8 cellular contexts compared by ENCODE assay signal in the genomic region with DNA sequence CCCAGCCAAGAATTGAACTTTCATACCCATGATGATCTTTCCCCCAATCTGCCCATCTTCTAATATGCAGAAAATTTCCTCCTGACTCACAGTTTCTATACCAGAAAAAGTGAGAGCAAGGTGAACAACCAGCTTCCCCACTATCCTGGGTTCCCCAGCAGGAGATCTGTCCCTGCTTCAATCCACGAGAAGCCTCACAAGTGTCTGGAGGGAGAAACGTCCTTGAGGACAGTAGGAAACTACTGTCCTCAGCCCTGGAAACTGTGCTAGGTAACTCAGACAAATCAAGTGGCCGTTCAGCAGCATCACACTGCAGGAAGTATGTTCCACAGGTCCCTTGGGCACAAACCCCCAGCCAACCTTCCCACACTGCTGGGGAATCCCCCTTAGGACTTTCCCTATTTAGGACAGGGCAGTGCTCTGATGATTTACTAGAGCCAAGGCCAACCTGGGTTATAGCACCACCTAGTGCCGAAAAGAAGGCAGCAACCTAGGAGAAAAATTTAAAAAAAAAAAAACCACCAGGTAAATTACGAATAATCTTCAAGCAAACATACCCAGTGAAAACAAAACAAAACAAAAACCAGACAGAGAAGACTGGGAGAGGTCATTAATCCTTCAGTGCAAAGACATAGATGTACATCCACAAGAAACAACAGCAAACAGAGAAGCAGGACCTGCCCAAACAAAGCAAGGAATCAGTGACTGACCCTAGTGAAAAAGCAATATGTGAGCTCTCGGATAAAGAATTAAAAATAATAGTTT. TPM values are rescaled to one million over a fixed set of nuclear protein-coding genes. Genes with fewer than 3 reads are reported as not detected.
A peak's percentile ranks its signal among the peaks of the same experiment; 100 is the strongest.
DNase-seq lines count a peak whose midpoint lies in the region; ATAC-seq, FAIRE-seq and TF ChIP-seq lines count a peak whose summit lies in the region.

No MANE protein-coding gene starts in this region.

- POLR2A ChIA-PET in endothelial cell of umbilical vein (lab: Charles Lee): no interaction called here

- no peaks in the 10 kb centered on the region for H3K9me3 Mint-ChIP-seq in activated T-cell treated with anti-CD3 and anti-CD28 coated beads, Interleukin-2, amount 50 U/mL, for 24 hours

- H3K4me2 ChIP-seq in endothelial cell of umbilical vein (ENCODE audit: insufficient read depth, low read length) (no peak overlapping the region), neuronal stem cell (ENCODE audit: insufficient read depth, low read length, poor library complexity, severe bottlenecking) (no peak overlapping the region)

- no peak overlapping the region for H4K91ac ChIP-seq in neuronal stem cell (ENCODE audit: low read depth, low read length, poor library complexity)

- H3K27ac ChIP-seq in SJCRH30 (no peak overlapping the region), endothelial cell of umbilical vein (ENCODE audit: insufficient read depth, low read depth, low read length) (no peak overlapping the region), neuronal stem cell (replicated peaks; ENCODE audit: low read length) (no peak overlapping the region), uterus (no peak overlapping the region)

- H2AK5ac ChIP-seq in neuronal stem cell (ENCODE audit: low read depth, low read length): no peak overlapping the region

- H2BK12ac ChIP-seq in neuronal stem cell (ENCODE audit: low read length): no peak overlapping the region

- H2AFZ ChIP-seq in endothelial cell of umbilical vein (ENCODE audit: low read depth, low read length) (no peak overlapping the region), neuronal stem cell (ENCODE audit: low read length) (no peak overlapping the region)

- H2BK15ac ChIP-seq in neuronal stem cell (ENCODE audit: low read length): no peak overlapping the region

- H3K4me1 ChIP-seq in SJCRH30 (no peaks in the 10 kb centered on the region), endothelial cell of umbilical vein (ENCODE audit: control insufficient read depth, extremely low read depth, insufficient read depth, low read length) (no peaks in the 10 kb centered on the region), neuronal stem cell (ENCODE audit: control insufficient read depth in 2 of 2, insufficient read depth in 1 of 2, low read depth in 1 of 2, low read length in 2 of 2) (no peaks in the 10 kb centered on the region), uterus (no peaks in the 10 kb centered on the region)

- no CpG with 5 or more reads among the region's 6 CpGs for WGBS in neuronal stem cell (ENCODE audit: extremely low coverage in 2 of 2, insufficient read length in 2 of 2, insufficient replicate concordance in 1 of 2), 2 donors

- peak; percentile 96 for ATAC-seq in GM19395 (IDR thresholded peaks at IDR 0.05; ENCODE audit: unreplicated experiment)
- ATAC-seq in HG03196 (IDR thresholded peaks at IDR 0.05; ENCODE audit: unreplicated experiment): peak; percentile 100

- H3K4me3 ChIP-seq in SJCRH30 (no peak overlapping the region), endothelial cell of umbilical vein (replicated peaks in 1 of 3; ENCODE audit: insufficient read depth in 1 of 3, low read depth in 1 of 3, low read length in 3 of 3) (no peak overlapping the region), neuronal stem cell (ENCODE audit: low read length in 2 of 2) (no peak overlapping the region), uterus (no peak overlapping the region)

- H3K4ac ChIP-seq in neuronal stem cell (ENCODE audit: low read length): no peak overlapping the region

- no peak overlapping the region for H3K23ac ChIP-seq in neuronal stem cell (ENCODE audit: low read depth, low read length, poor library complexity)

- H3K14ac ChIP-seq in neuronal stem cell (ENCODE audit: low read length): no peak overlapping the region

- peak; percentile 68 for FAIRE-seq in endothelial cell of umbilical vein (lab: Jason Lieb, UNC)

- TF ChIP-seq CTCF in endothelial cell of umbilical vein (IDR thresholded peaks at IDR 0.05; ENCODE audit: extremely low read depth in 1 of 2, insufficient read depth in 1 of 2, low read depth in 1 of 2, low read length in 2 of 2): peak; percentile 66 to 67
- no peak for TF ChIP-seq CTCF in uterus (IDR thresholded peaks at IDR 0.05)

- BruUV-seq in endothelial cell of umbilical vein (replicated peaks; lab: Mats Ljungman, UMichigan): no TSS peak

- H3K4me3 Mint-ChIP-seq in activated T-cell treated with anti-CD3 and anti-CD28 coated beads, Interleukin-2, amount 50 U/mL, for 24 hours: no peak overlapping the region

- CTCF ChIA-PET in endothelial cell of umbilical vein (lab: Charles Lee): interaction anchor here (1.1 to 1.5 kb wide), 4 partner anchors 58 to 420 kb away, joined by 3 to 21 read pairs (median 8); no protein-coding TSS in a partner anchor

- no peaks in the 10 kb centered on the region for H3K9me1 ChIP-seq in endothelial cell of umbilical vein (replicated peaks; ENCODE audit: control insufficient read depth, extremely low read depth, insufficient read depth, low read length)

- dilution Hi-C loops in endothelial cell of umbilical vein (cut with MboI; ENCODE audit: extremely low pct_ligation_motif_present, low sequenced_read_pairs): no loop called here

- intact Hi-C loops in endothelial cell of umbilical vein (cut with micrococcal nuclease) (loop anchor here (1.0 kb wide), 3 partner anchors 59 to 593 kb away; no protein-coding TSS in a partner anchor), uterus (cut with DNase I; ENCODE audit: low total_unique reads) (no loop called here)

- no peaks in the 10 kb centered on the region for H3K36me3 ChIP-seq in SJCRH30
- H3K36me3 ChIP-seq in endothelial cell of umbilical vein (ENCODE audit: control insufficient read depth in 2 of 2, extremely low read depth in 1 of 2, insufficient read depth in 2 of 2, low read length in 2 of 2): no peaks in the 10 kb centered on the region
- H3K36me3 ChIP-seq in neuronal stem cell (replicated peaks in 1 of 2; ENCODE audit: control insufficient read depth in 2 of 2, insufficient read depth in 2 of 2, low read length in 2 of 2): no peaks in the 10 kb centered on the region
- no peaks in the 10 kb centered on the region for H3K36me3 ChIP-seq in uterus

- H2BK120ac ChIP-seq in neuronal stem cell (ENCODE audit: low read depth, low read length): no peak overlapping the region

- H3K9ac ChIP-seq in endothelial cell of umbilical vein (replicated peaks; ENCODE audit: extremely low read depth, insufficient read depth, low read length): no peak overlapping the region
- no peak overlapping the region for H3K9ac ChIP-seq in neuronal stem cell (ENCODE audit: low read depth, low read length, poor library complexity)

- TF ChIP-seq POLR2A in endothelial cell of umbilical vein (IDR thresholded peaks at IDR 0.05; ENCODE audit: low read depth, low read length): no peak
- no peak for TF ChIP-seq POLR2A in uterus (IDR thresholded peaks at IDR 0.05)

- no peak overlapping the region for H3K18ac ChIP-seq in neuronal stem cell (ENCODE audit: low read length)

- DNase-seq in activated T-cell treated with anti-CD3 and anti-CD28 coated beads for 24 hours (ENCODE audit: low read depth) (peak; percentile 16), SJCRH30 (peak; percentile 13 to 57), endothelial cell of umbilical vein (ENCODE audit: low read depth, low spot score) (peak; percentile 46), neuronal stem cell (ENCODE audit: low spot score) (peak; percentile 38), uterus (no peak)
- DNase-seq in activated T-cell treated with anti-CD3 and anti-CD28 coated beads, Interleukin-2, amount 50 U/mL, for 24 hours: no peak

- H4K20me1 ChIP-seq in endothelial cell of umbilical vein (replicated peaks; ENCODE audit: control insufficient read depth, extremely low read depth, insufficient read depth, low read length): no peaks in the 10 kb centered on the region

- H3K27me3 Mint-ChIP-seq in activated T-cell treated with anti-CD3 and anti-CD28 coated beads, Interleukin-2, amount 50 U/mL, for 24 hours: peaks cover 34% of the 10 kb centered on the region

- H3K79me2 ChIP-seq in endothelial cell of umbilical vein (ENCODE audit: control insufficient read depth, insufficient read depth, low read length): no peaks in the 10 kb centered on the region

- no peaks in the 10 kb centered on the region for H3K36me3 Mint-ChIP-seq in activated T-cell treated with anti-CD3 and anti-CD28 coated beads, Interleukin-2, amount 50 U/mL, for 24 hours (ENCODE audit: low read depth)

- no peaks in the 10 kb centered on the region for H3K79me1 ChIP-seq in neuronal stem cell (ENCODE audit: low read depth, low read length)

- peaks cover 4% of the 10 kb centered on the region for H3K4me1 Mint-ChIP-seq in activated T-cell treated with anti-CD3 and anti-CD28 coated beads, Interleukin-2, amount 50 U/mL, for 24 hours (ENCODE audit: low read depth)

- H2BK5ac ChIP-seq in neuronal stem cell (ENCODE audit: low read length): no peak overlapping the region

- no peaks in the 10 kb centered on the region for H3K9me3 ChIP-seq in SJCRH30 (replicated peaks)
- no peaks in the 10 kb centered on the region for H3K9me3 ChIP-seq in endothelial cell of umbilical vein (replicated peaks; ENCODE audit: control insufficient read depth, insufficient read depth, low read length)
- no peaks in the 10 kb centered on the region for H3K9me3 ChIP-seq in neuronal stem cell (replicated peaks in 1 of 2; ENCODE audit: control insufficient read depth in 2 of 2, insufficient read depth in 1 of 2, low read depth in 1 of 2, low read length in 2 of 2)
- H3K9me3 ChIP-seq in uterus: no peaks in the 10 kb centered on the region

- no peak overlapping the region for H3K27ac Mint-ChIP-seq in activated T-cell treated with anti-CD3 and anti-CD28 coated beads, Interleukin-2, amount 50 U/mL, for 24 hours

- H4K8ac ChIP-seq in neuronal stem cell (ENCODE audit: low read depth, low read length): no peak overlapping the region

- H3K27me3 ChIP-seq in SJCRH30 (no peaks in the 10 kb centered on the region), endothelial cell of umbilical vein (ENCODE audit: control insufficient read depth in 2 of 2, insufficient read depth in 2 of 2, low read length in 2 of 2) (no peaks in the 10 kb centered on the region), neuronal stem cell (ENCODE audit: control insufficient read depth in 3 of 3, insufficient read depth in 3 of 3, low read depth in 1 of 3, low read length in 3 of 3) (no peaks in the 10 kb centered on the region), uterus (no peaks in the 10 kb centered on the region)

RNA-seq across cellular contexts. Expression of a gene that starts 36.0 kb away (rescaled TPM):
- total RNA-seq in SJCRH30 (2014; rRNA removed; shearing (Covaris generic)): not detected in 2 replicates
- total RNA-seq in endothelial cell of umbilical vein: not detected in 2 replicates
- not detected in 2 replicates for polyA plus RNA-seq in endothelial cell of umbilical vein
- polyA plus RNA-seq in endothelial cell of umbilical vein (2011; cell fraction: cytosol; rRNA removed): not detected in 2 replicates
- polyA plus RNA-seq in endothelial cell of umbilical vein (2011; cell fraction: nucleus; rRNA removed): not detected in 2 replicates
- not detected in 2 replicates for polyA plus RNA-seq in endothelial cell of umbilical vein (2012)
- polyA minus RNA-seq in endothelial cell of umbilical vein: not detected in 2 replicates
- not detected for polyA minus RNA-seq in endothelial cell of umbilical vein (2011; cell fraction: cytosol; rRNA and poly(A)+ RNA removed)
- not detected in 2 replicates for polyA minus RNA-seq in endothelial cell of umbilical vein (2011; cell fraction: nucleus; rRNA and poly(A)+ RNA removed)
- polyA plus RNA-seq in neuronal stem cell (2013, experiment 1 of 2): not detected
- not detected for polyA plus RNA-seq in neuronal stem cell (2013, experiment 2 of 2)
- not detected for total RNA-seq in uterus

RNA-seq across cellular contexts. Expression of a gene that starts 54.6 kb away (rescaled TPM):
- total RNA-seq in SJCRH30 (2014; rRNA removed; shearing (Covaris generic)): not detected in 2 replicates
- not detected in 2 replicates for total RNA-seq in endothelial cell of umbilical vein
- not detected in 2 replicates for polyA plus RNA-seq in endothelial cell of umbilical vein
- polyA plus RNA-seq in endothelial cell of umbilical vein (2011; cell fraction: cytosol; rRNA removed): not detected in 2 replicates
- polyA plus RNA-seq in endothelial cell of umbilical vein (2011; cell fraction: nucleus; rRNA removed): not detected in 2 replicates
- polyA plus RNA-seq in endothelial cell of umbilical vein (2012): not detected in 2 replicates
- not detected in 2 replicates for polyA minus RNA-seq in endothelial cell of umbilical vein
- not detected for polyA minus RNA-seq in endothelial cell of umbilical vein (2011; cell fraction: cytosol; rRNA and poly(A)+ RNA removed)
- polyA minus RNA-seq in endothelial cell of umbilical vein (2011; cell fraction: nucleus; rRNA and poly(A)+ RNA removed): not detected in 2 replicates
- not detected for polyA plus RNA-seq in neuronal stem cell (2013, experiment 1 of 2)
- not detected for polyA plus RNA-seq in neuronal stem cell (2013, experiment 2 of 2)
- not detected for total RNA-seq in uterus

Comparison
In these comparisons a context has a peak if more than half of its experiments do, and no peak if none do; other contexts are left out.
1. DNase-seq: peak in activated T-cell treated with anti-CD3 and anti-CD28 coated beads for 24 hours (single experiment), SJCRH30 (2 of 2), endothelial cell of umbilical vein (single experiment) and neuronal stem cell (single experiment); none in activated T-cell treated with anti-CD3 and anti-CD28 coated beads, Interleukin-2, amount 50 U/mL, for 24 hours (single experiment) and uterus (0 of 2).
2. CTCF ChIP-seq: peak in endothelial cell of umbilical vein (2 of 2); none in uterus (0 of 4).